Comparison of ENCODE assay signal across 14 cellular contexts in the genomic region with DNA sequence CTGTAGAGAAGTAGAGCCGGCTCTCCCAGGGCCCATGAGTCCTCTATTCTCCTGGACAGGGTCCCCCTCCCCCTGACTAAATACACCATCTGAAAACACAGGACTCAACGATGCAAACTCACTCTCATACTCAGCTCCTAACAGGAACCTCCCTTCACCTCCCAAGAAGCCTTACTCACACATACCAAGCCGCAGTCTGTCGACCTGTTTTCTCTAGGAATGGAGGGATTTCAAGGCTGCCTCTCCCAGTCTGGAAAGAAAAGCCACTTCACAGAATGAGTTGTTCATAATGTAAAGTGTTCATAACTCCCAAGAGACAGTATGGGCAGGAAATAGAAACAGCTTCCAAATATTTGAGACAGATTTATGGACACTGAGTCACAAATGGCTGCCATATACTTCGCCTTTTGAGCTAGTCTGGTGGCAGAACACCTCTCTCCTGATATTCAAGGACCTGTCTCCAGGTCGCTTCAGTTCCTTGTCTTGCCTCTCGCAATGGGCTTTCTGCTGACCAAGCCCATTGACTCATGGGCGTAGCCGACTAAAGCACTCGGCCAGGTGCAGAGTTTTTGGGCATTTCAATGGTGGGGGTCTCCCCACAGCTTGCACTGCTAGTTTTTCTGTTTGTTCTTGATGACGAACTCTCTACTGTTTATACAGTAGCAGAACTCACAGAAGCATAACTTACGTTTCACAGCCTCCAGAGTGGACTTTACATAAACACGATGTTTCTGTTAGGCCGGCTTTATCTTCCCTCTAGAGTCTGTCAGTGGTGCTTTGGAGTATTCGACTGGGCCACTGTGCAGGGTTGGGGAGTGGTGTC. TPM values are rescaled to one million over a fixed set of nuclear protein-coding genes. Genes with fewer than 3 reads are reported as not detected.
DNase-seq lines count a peak whose midpoint lies in the region; ATAC-seq, FAIRE-seq and TF ChIP-seq lines count a peak whose summit lies in the region.
"Had no signal": no experiment of that assay in that cellular context is flagged by ENCODE, and none has a peak within 500 bp of the region (broad histone marks: within the 10 kb centered on the region; RNA-seq: fewer than 3 reads in every experiment).

No MANE protein-coding gene starts in this region.

- intact Hi-C loops in uterus (cut with DNase I; ENCODE audit: low total_unique reads) (no loop called here), left ventricle myocardium superior (cut with micrococcal nuclease) (no loop called here)

- H3K4me3 ChIP-seq in SK-N-SH (ENCODE audit: low read depth in 2 of 2, low read length in 1 of 2) (no peak overlapping the region), bronchial epithelial cell (ENCODE audit: low read depth, low read length) (no peak overlapping the region), mucosa of rectum (ENCODE audit: low read length in 2 of 2) (no peak overlapping the region), uterus (no peak overlapping the region)

- H3K27me3 ChIP-seq in SK-N-SH (ENCODE audit: insufficient read depth) (no peaks in the 10 kb centered on the region), bronchial epithelial cell (ENCODE audit: control insufficient read depth, insufficient read depth, low read length) (peaks cover 3% of the 10 kb centered on the region), mucosa of rectum (ENCODE audit: control insufficient read depth in 2 of 2, insufficient read depth in 2 of 2, low read length in 2 of 2) (no peaks in the 10 kb centered on the region), uterus (no peaks in the 10 kb centered on the region)

- H3K27ac ChIP-seq in SK-N-SH (ENCODE audit: low read depth in 2 of 2, low read length in 1 of 2) (peak overlapping the region in 1 of 2 experiments; percentile 81; a peak in 2 of 4 replicates), mucosa of rectum (ENCODE audit: low read depth in 2 of 2, low read length in 2 of 2) (peak overlapping the region; percentile 83 to 85), uterus (peak overlapping the region; percentile 99)
- H3K27ac ChIP-seq: parathyroid adenoma had no signal

- peak overlapping the region; percentile 6; the same call in 1 of the 2 replicates for H3K9ac ChIP-seq in SK-N-SH
- no peak overlapping the region for H3K9ac ChIP-seq in mucosa of rectum (ENCODE audit: low read depth in 1 of 2, low read length in 2 of 2)
- H3K9ac ChIP-seq: parathyroid adenoma had no signal

- POLR2A ChIA-PET in SK-N-SH (lab: Yijun Ruan, JAX): no interaction called here

- no peaks in the 10 kb centered on the region for H3K9me2 ChIP-seq in SK-N-SH

- ATAC-seq in SK-N-SH treated with all-trans-retinoic acid at 6 μM for 48 hours (no peak), HG02798 (IDR thresholded peaks at IDR 0.05; ENCODE audit: poor library complexity, unreplicated experiment) (no peak), left ventricle myocardium superior (no peak), GM19463 (IDR thresholded peaks at IDR 0.05; ENCODE audit: unreplicated experiment) (no peak)

- H3K9me3 ChIP-seq in SK-N-SH (no peaks in the 10 kb centered on the region), mucosa of rectum (ENCODE audit: control insufficient read depth in 2 of 2, low read length in 2 of 2) (no peaks in the 10 kb centered on the region), uterus (no peaks in the 10 kb centered on the region)

- H2AFZ ChIP-seq in SK-N-SH (ENCODE audit: low read depth): peak overlapping the region; percentile 57; the same call in 1 of the 2 replicates
- H2AFZ ChIP-seq: parathyroid adenoma had no signal

- no peak for TF ChIP-seq EP300 in SK-N-SH (IDR thresholded peaks at IDR 0.05; ENCODE audit: borderline replicate concordance in 1 of 2, low read depth in 1 of 2, low read length in 1 of 2)

- TF ChIP-seq RAD21 in SK-N-SH (IDR thresholded peaks at IDR 0.05; ENCODE audit: low read length): no peak

- H3K4me1 ChIP-seq in SK-N-SH (ENCODE audit: control insufficient read depth in 1 of 2, insufficient read depth in 2 of 2, low read depth in 1 of 2, low read length in 1 of 2) (peaks cover 34 to 46% of the 10 kb centered on the region in 2 experiments), mucosa of rectum (ENCODE audit: control insufficient read depth in 2 of 2, insufficient read depth in 2 of 2, low read length in 2 of 2) (peaks cover 3 to 4% of the 10 kb centered on the region in 2 donors), uterus (peaks cover 13 to 20% of the 10 kb centered on the region in 2 donors)
- H3K4me1 ChIP-seq: parathyroid adenoma had no signal

- FAIRE-seq in bronchial epithelial cell (lab: Jason Lieb, UNC): peak; percentile 28
- FAIRE-seq: TTC549 had no signal

- CTCF ChIA-PET in SK-N-SH (lab: Yijun Ruan, JAX): interaction anchor here (1.0 to 52.5 kb wide), 9 partner anchors 9 to 161 kb away, joined by 3 to 1751 read pairs (median 3); a partner anchor contains a TSS

- TF ChIP-seq POLR2A in uterus (IDR thresholded peaks at IDR 0.05): no peak

- peaks cover 27% of the 10 kb centered on the region for H3K79me2 ChIP-seq in SK-N-SH (ENCODE audit: insufficient read depth)
- H3K79me2 ChIP-seq: parathyroid adenoma had no signal

- DNase-seq in SK-N-SH: no peak
- no peak for DNase-seq in bronchial epithelial cell (ENCODE audit: low read depth)
- peak in 1 of 2 donors; percentile 44 for DNase-seq in uterus
- no peak for DNase-seq in left ventricle myocardium superior
- DNase-seq: 8988T; activated effector memory CD4-positive, alpha-beta T cell treated with Interleukin-2 at 50 U/mL for 16 hours; effector memory CD4-positive, alpha-beta T cell; NCI-H1417 treated with DMSO at 0.1 percent for 48 hours had no signal

- H3F3A ChIP-seq in SK-N-SH (replicated peaks; ENCODE audit: insufficient read depth): peaks cover 36% of the 10 kb centered on the region

- H3K36me3 ChIP-seq in SK-N-SH (replicated peaks in 1 of 2; ENCODE audit: control insufficient read depth in 1 of 2, insufficient read depth in 2 of 2, low read length in 1 of 2) (peaks cover 0 to 4% of the 10 kb centered on the region in 2 experiments), bronchial epithelial cell (ENCODE audit: control insufficient read depth, insufficient read depth, low read length) (no peaks in the 10 kb centered on the region), mucosa of rectum (ENCODE audit: control insufficient read depth in 2 of 2, insufficient read depth in 2 of 2, low read length in 2 of 2) (no peaks in the 10 kb centered on the region), uterus (no peaks in the 10 kb centered on the region)

- peak overlapping the region; percentile 31; the same call in 1 of the 2 replicates for H3K4me2 ChIP-seq in SK-N-SH

- TF ChIP-seq CTCF in SK-N-SH (IDR thresholded peaks at IDR 0.05) (no peak), bronchial epithelial cell (IDR thresholded peaks at IDR 0.05; ENCODE audit: insufficient read depth, low read length, severe bottlenecking) (no peak), uterus (IDR thresholded peaks at IDR 0.05) (no peak)

- peaks cover 18% of the 10 kb centered on the region for H4K20me1 ChIP-seq in SK-N-SH (ENCODE audit: insufficient read depth)

- WGBS in SK-N-SH (ENCODE audit: low lambda C conversion rate): 68% methylated on average over 15 of the region's 15 CpGs

TF ChIP-seq in SK-N-SH, 30 proteins besides CTCF, POLR2A, EP300 and RAD21 (continues in another document):
- TF ChIP-seq TCF12 (IDR thresholded peaks at IDR 0.05) (peak; percentile 24; the same call in 1 of the 2 replicates), FOXJ3 (CRISPR knock-in tag; IDR thresholded peaks at IDR 0.05) (no peak), GATA2 (CRISPR knock-in tag; IDR thresholded peaks at IDR 0.05) (no peak)
- TF ChIP-seq, protein P1, sequence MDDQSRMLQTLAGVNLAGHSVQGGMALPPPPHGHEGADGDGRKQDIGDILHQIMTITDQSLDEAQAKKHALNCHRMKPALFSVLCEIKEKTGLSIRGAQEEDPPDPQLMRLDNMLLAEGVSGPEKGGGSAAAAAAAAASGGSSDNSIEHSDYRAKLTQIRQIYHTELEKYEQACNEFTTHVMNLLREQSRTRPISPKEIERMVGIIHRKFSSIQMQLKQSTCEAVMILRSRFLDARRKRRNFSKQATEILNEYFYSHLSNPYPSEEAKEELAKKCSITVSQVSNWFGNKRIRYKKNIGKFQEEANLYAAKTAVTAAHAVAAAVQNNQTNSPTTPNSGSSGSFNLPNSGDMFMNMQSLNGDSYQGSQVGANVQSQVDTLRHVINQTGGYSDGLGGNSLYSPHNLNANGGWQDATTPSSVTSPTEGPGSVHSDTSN (IDR thresholded peaks at IDR 0.05): peak; percentile 33; the same call in 1 of the 2 replicates

TF ChIP-seq in SK-N-SH treated with all-trans-retinoic acid at 6 μM for 48 hours, 23 proteins besides CTCF, POLR2A, EP300 and RAD21 (continues in another document):
- TF ChIP-seq RARB (CRISPR knock-in tag; IDR thresholded peaks at IDR 0.05) (no peak), ESRRG (CRISPR knock-in tag; IDR thresholded peaks at IDR 0.05) (no peak), BACH2 (CRISPR knock-in tag; IDR thresholded peaks at IDR 0.05; ENCODE audit: borderline replicate concordance) (no peak), TCF4 (CRISPR knock-in tag; IDR thresholded peaks at IDR 0.05; ENCODE audit: borderline replicate concordance) (no peak)

RNA-seq across cellular contexts. Expression of a gene that starts 25.0 kb away (rescaled TPM):
- 0.16 TPM in 1 of 2 replicates, not detected in the other for polyA plus RNA-seq in SK-N-SH (2012; rRNA removed)
- polyA plus RNA-seq in SK-N-SH (2012; cell fraction: cytosol; rRNA removed): 0.09 TPM in 1 of 2 replicates, not detected in the other
- 0.29 TPM in 1 of 2 replicates, not detected in the other for polyA plus RNA-seq in SK-N-SH (2012; cell fraction: nucleus; rRNA removed)
- not detected in 2 replicates for total RNA-seq in bronchial epithelial cell
- total RNA-seq in uterus: 1 to 10 TPM in 2 of 4 donors, not detected in 2; 1.6 to 2.3 TPM
- total RNA-seq in left ventricle myocardium superior: not detected

RNA-seq across cellular contexts. Expression of a gene that starts 46.3 kb away (rescaled TPM):
- polyA plus RNA-seq in SK-N-SH (2012; rRNA removed): 17.4 and 17.5 TPM in 2 replicates
- polyA plus RNA-seq in SK-N-SH (2012; cell fraction: cytosol; rRNA removed): 11.3 and 13.9 TPM in 2 replicates
- polyA plus RNA-seq in SK-N-SH (2012; cell fraction: nucleus; rRNA removed): 22.3 and 27.6 TPM in 2 replicates
- total RNA-seq in bronchial epithelial cell (4.2 and 8.4 TPM in 2 replicates), uterus (1 to 10 TPM in 3 of 4 donors, under 1 TPM in 1; 0.59 to 8.6 (median 5.9) TPM), left ventricle myocardium superior (2.6 TPM)

RNA-seq across cellular contexts. Expression of a gene that starts 58.8 kb away (rescaled TPM):
- 4.6 and 6.0 TPM in 2 replicates for polyA plus RNA-seq in SK-N-SH (2012; rRNA removed)
- polyA plus RNA-seq in SK-N-SH (2012; cell fraction: cytosol; rRNA removed): 7.0 and 7.4 TPM in 2 replicates
- polyA plus RNA-seq in SK-N-SH (2012; cell fraction: nucleus; rRNA removed): 7.0 and 8.1 TPM in 2 replicates
- total RNA-seq in bronchial epithelial cell (35.2 and 43.7 TPM in 2 replicates), uterus (10 to 100 TPM; 13.5 to 27.0 (median 22.6) TPM), left ventricle myocardium superior (8.9 TPM)
